Comparison of ENCODE assay signal across 7 cellular contexts in the genomic region with DNA sequence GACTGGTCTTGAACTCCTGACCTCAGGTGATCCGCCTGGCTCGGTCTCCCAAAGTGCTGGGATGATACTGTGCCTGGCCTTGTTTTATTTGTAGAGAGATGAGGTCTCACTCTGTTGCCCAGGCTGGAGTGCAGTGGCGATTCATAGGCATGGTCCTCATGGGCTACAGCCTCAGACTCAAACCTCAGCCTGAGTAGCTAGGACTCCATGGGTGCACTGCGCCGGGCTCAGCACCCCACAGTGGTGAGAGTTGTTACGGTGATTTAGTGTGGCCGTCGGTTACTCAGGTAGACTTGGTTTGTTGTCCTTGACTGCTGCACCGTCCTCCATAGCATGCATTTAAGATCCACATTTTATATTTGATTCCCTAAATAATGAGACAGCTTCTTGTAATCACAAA.
"Had no signal": no experiment of that assay in that cellular context is flagged by ENCODE, and none has a peak within 500 bp of the region (broad histone marks: within the 10 kb centered on the region; RNA-seq: fewer than 3 reads in every experiment).

No MANE protein-coding gene starts in this region.

- H3K27ac ChIP-seq: GM23248, HL-60 had no signal

- H3K4me3 Mint-ChIP-seq: H9, IgD-negative memory B cell had no signal

- H3K27me3 Mint-ChIP-seq: IgD-negative memory B cell had no signal

- ATAC-seq: HepG2 had no signal

- H2AFZ ChIP-seq: GM23248 had no signal

- H3K27ac Mint-ChIP-seq: IgD-negative memory B cell had no signal

- H3K36me3 Mint-ChIP-seq: IgD-negative memory B cell had no signal

- H3K9me3 Mint-ChIP-seq: H9, IgD-negative memory B cell had no signal

- H3K9ac ChIP-seq: GM23248 had no signal

- DNase-seq: GM23248, H9, HCEC 1CT, KG1 had no signal

- H3K4me3 ChIP-seq: GM23248 had no signal
